In the genomic region with DNA sequence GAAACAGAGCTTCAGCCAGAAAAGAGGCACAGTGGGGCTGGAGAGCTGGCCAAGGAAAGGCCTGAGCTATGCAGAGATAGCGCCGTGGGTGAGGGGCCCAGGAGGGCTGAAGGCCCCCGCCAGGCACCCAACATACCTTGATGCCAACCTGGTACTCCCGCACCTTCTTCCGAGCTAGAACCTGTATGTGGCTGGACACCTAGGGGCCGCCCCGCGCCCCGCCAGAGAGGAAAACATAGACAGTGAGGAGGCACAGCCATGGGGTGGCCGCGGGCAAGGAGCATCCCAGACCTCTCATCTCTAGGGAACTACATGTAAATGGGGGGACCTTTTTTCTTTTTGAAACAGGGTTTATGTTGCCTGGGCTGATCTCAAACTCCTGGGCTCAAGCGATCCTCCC, we compare ENCODE assay signal across 28 cellular contexts. TPM values are rescaled to one million over a fixed set of nuclear protein-coding genes. Genes with fewer than 3 reads are reported as not detected.
DNase-seq lines count a peak whose midpoint lies in the region; ATAC-seq and TF ChIP-seq lines count a peak whose summit lies in the region.
"Had no signal": no experiment of that assay in that cellular context is flagged by ENCODE, and none has a peak within 500 bp of the region (broad histone marks: within the 10 kb centered on the region; RNA-seq: fewer than 3 reads in every experiment).

No MANE protein-coding gene starts in this region.

- H3K27ac Mint-ChIP-seq in activated T-cell treated with anti-CD3 and anti-CD28 coated beads, Interleukin-2, amount 50 U/mL, for 24 hours, result peak overlapping the region; percentile 38
- H3K27ac Mint-ChIP-seq in WTC11 (peak overlapping the region; percentile 23; the same call in 1 of the 2 replicates), nephron progenitor cell (peak overlapping the region; percentile 71)
- H3K27ac Mint-ChIP-seq in activated CD4-positive, alpha-beta memory T cell treated with anti-CD3 and anti-CD28 coated beads, Interleukin-2, amount 10 ng/mL, durations not matched to agents 7 days and 5 days, result no peak overlapping the region
- H3K27ac Mint-ChIP-seq: B cell had no signal

- H3K4me3 ChIP-seq in stomach smooth muscle (ENCODE audit: low read length in 2 of 2), result no peak overlapping the region
- H3K4me3 ChIP-seq: K562, Peyer's patch, SJCRH30 had no signal

- no peak for DNase-seq in activated T-cell treated with anti-CD3 and anti-CD28 coated beads, Interleukin-2, amount 50 U/mL, for 24 hours
- DNase-seq in activated T-cell treated with anti-CD3 and anti-CD28 coated beads, Interleukin-2, amount 50 U/mL, for 1 hour, result no peak
- no peak for DNase-seq in WTC11 (ENCODE audit: low spot score)
- DNase-seq in nephron progenitor cell, result no peak
- no peak for DNase-seq in activated CD4-positive, alpha-beta memory T cell treated with anti-CD3 and anti-CD28 coated beads, Interleukin-2, amount 10 ng/mL, durations not matched to agents 7 days and 5 days
- DNase-seq in NCI-H2029 (lab: John Stamatoyannopoulos, UW), result no peak
- no peak for DNase-seq in NK-92 treated with Interleukin-12 subunit alpha and Interleukin-12 subunit beta, amount 100 ng/mL, for 24 hours (lab: John Stamatoyannopoulos, UW)
- DNase-seq: DMS 273 treated with DMSO at 0.1 percent for 48 hours, DMS79 treated with DMSO at 0.1 percent for 48 hours, H7, NCI-H1105 treated with DMSO at 0.1 percent for 48 hours, NCI-H146, NCI-H1930, NCI-H2227 treated with DMSO at 0.1 percent for 48 hours, NCI-H69, Peyer's patch, SJCRH30 had no signal

- H3K27me3 ChIP-seq in stomach smooth muscle (ENCODE audit: control insufficient read depth in 1 of 2, insufficient read depth in 2 of 2, low read length in 2 of 2), result no peaks in the 10 kb centered on the region
- H3K27me3 ChIP-seq: Peyer's patch, SJCRH30 had no signal

- H3K36me3 Mint-ChIP-seq in activated T-cell treated with anti-CD3 and anti-CD28 coated beads, Interleukin-2, amount 50 U/mL, for 24 hours (ENCODE audit: low read depth), result peaks cover 2% of the 10 kb centered on the region
- H3K36me3 Mint-ChIP-seq in WTC11, result peaks cover 21% of the 10 kb centered on the region
- H3K36me3 Mint-ChIP-seq in nephron progenitor cell (ENCODE audit: low read depth), result peaks cover 35% of the 10 kb centered on the region
- H3K36me3 Mint-ChIP-seq in activated CD4-positive, alpha-beta memory T cell treated with anti-CD3 and anti-CD28 coated beads, Interleukin-2, amount 10 ng/mL, durations not matched to agents 7 days and 5 days (ENCODE audit: low read depth), result no peaks in the 10 kb centered on the region
- H3K36me3 Mint-ChIP-seq: CD8-positive, alpha-beta memory T cell had no signal

- no peaks in the 10 kb centered on the region for H3K4me1 Mint-ChIP-seq in activated T-cell treated with anti-CD3 and anti-CD28 coated beads, Interleukin-2, amount 50 U/mL, for 24 hours (ENCODE audit: low read depth)
- H3K4me1 Mint-ChIP-seq in WTC11, result peaks cover 13% of the 10 kb centered on the region
- peaks cover 45% of the 10 kb centered on the region for H3K4me1 Mint-ChIP-seq in nephron progenitor cell
- peaks cover 1% of the 10 kb centered on the region for H3K4me1 Mint-ChIP-seq in activated CD4-positive, alpha-beta memory T cell treated with anti-CD3 and anti-CD28 coated beads, Interleukin-2, amount 10 ng/mL, durations not matched to agents 7 days and 5 days
- H3K4me1 Mint-ChIP-seq: B cell; CD8-positive, alpha-beta memory T cell had no signal

- H3K36me3 ChIP-seq in stomach smooth muscle (ENCODE audit: control insufficient read depth in 2 of 2, insufficient read depth in 2 of 2, low read length in 2 of 2), result peaks cover 48 to 57% of the 10 kb centered on the region in 2 donors
- H3K36me3 ChIP-seq: SJCRH30 had no signal

- no peaks in the 10 kb centered on the region for H3K9me3 ChIP-seq in stomach smooth muscle (ENCODE audit: control insufficient read depth in 2 of 2, low read length in 2 of 2)
- H3K9me3 ChIP-seq: Peyer's patch, SJCRH30 had no signal

- POLR2A ChIA-PET in WTC11 (lab: Charles Lee), result interaction anchor here (1.0 to 1.6 kb wide), 3 partner anchors 12 to 43 kb away, joined by 3 read pairs; partner anchors contain the start of gene RPL10A
- POLR2A ChIA-PET in activated CD4-positive, alpha-beta memory T cell treated with anti-CD3 and anti-CD28 coated beads, Interleukin-2, amount 10 ng/mL, durations not matched to agents 7 days and 5 days (lab: Charles Lee), result interaction anchor here (2.9 kb wide), 1 partner anchor 9 kb away, joined by 18 read pairs; no protein-coding TSS in a partner anchor

- no peaks in the 10 kb centered on the region for H3K9me3 Mint-ChIP-seq in activated T-cell treated with anti-CD3 and anti-CD28 coated beads, Interleukin-2, amount 50 U/mL, for 24 hours
- H3K9me3 Mint-ChIP-seq in WTC11 (no peaks in the 10 kb centered on the region), nephron progenitor cell (no peaks in the 10 kb centered on the region)
- no peaks in the 10 kb centered on the region for H3K9me3 Mint-ChIP-seq in activated CD4-positive, alpha-beta memory T cell treated with anti-CD3 and anti-CD28 coated beads, Interleukin-2, amount 10 ng/mL, durations not matched to agents 7 days and 5 days
- H3K9me3 Mint-ChIP-seq: CD14-positive monocyte; CD8-positive, alpha-beta memory T cell had no signal

- H3K27me3 Mint-ChIP-seq in activated T-cell treated with anti-CD3 and anti-CD28 coated beads, Interleukin-2, amount 50 U/mL, for 24 hours, result no peaks in the 10 kb centered on the region
- H3K27me3 Mint-ChIP-seq in WTC11 (ENCODE audit: low read depth) (no peaks in the 10 kb centered on the region), nephron progenitor cell (ENCODE audit: low read depth, poor library complexity) (no peaks in the 10 kb centered on the region)
- H3K27me3 Mint-ChIP-seq in activated CD4-positive, alpha-beta memory T cell treated with anti-CD3 and anti-CD28 coated beads, Interleukin-2, amount 10 ng/mL, durations not matched to agents 7 days and 5 days, result peaks cover 9% of the 10 kb centered on the region
- H3K27me3 Mint-ChIP-seq: B cell; CD8-positive, alpha-beta memory T cell had no signal

- H3K4me1 ChIP-seq in stomach smooth muscle (ENCODE audit: control insufficient read depth, insufficient read depth, low read length), result peaks cover 35% of the 10 kb centered on the region

- TF ChIP-seq CTCF in WTC11 (IDR thresholded peaks at IDR 0.05) (no peak), nephron progenitor cell (IDR thresholded peaks at IDR 0.05) (no peak)

- peak overlapping the region; percentile 100 for H3K27ac ChIP-seq in stomach smooth muscle (ENCODE audit: low read length)
- H3K27ac ChIP-seq: 22Rv1, Peyer's patch, SJCRH30 had no signal

- no peak overlapping the region for H3K4me3 Mint-ChIP-seq in activated T-cell treated with anti-CD3 and anti-CD28 coated beads, Interleukin-2, amount 50 U/mL, for 24 hours
- H3K4me3 Mint-ChIP-seq in WTC11 (no peak overlapping the region), nephron progenitor cell (no peak overlapping the region)
- H3K4me3 Mint-ChIP-seq in activated CD4-positive, alpha-beta memory T cell treated with anti-CD3 and anti-CD28 coated beads, Interleukin-2, amount 10 ng/mL, durations not matched to agents 7 days and 5 days, result no peak overlapping the region
- H3K4me3 Mint-ChIP-seq: B cell; CD14-positive monocyte; CD8-positive, alpha-beta memory T cell had no signal

- CTCF ChIA-PET in WTC11 (lab: Charles Lee), result interaction anchor here (1.1 to 1.3 kb wide), 3 partner anchors 9 to 65 kb away, joined by 3 to 4 read pairs (median 3); no protein-coding TSS in a partner anchor
- CTCF ChIA-PET in activated CD4-positive, alpha-beta memory T cell treated with anti-CD3 and anti-CD28 coated beads, Interleukin-2, amount 10 ng/mL, durations not matched to agents 7 days and 5 days (lab: Charles Lee), result interaction anchor here (0.9 to 1.0 kb wide), 3 partner anchors 43 to 256 kb away, joined by 3 to 4 read pairs (median 3); partner anchors contain the start of gene ARMC12

- no peak for ATAC-seq in WTC11
- ATAC-seq: K562, SK-N-SH treated with all-trans-retinoic acid at 6 μM for 48 hours had no signal

- no peak overlapping the region for H3K9ac ChIP-seq in stomach smooth muscle (ENCODE audit: low read length in 2 of 2)

TF ChIP-seq in WTC11, 78 proteins besides CTCF, POLR2A, EP300 and RAD21 (continues in another document):
- no peak for TF ChIP-seq E2F1 (CRISPR knock-in tag; IDR thresholded peaks at IDR 0.05)
- TF ChIP-seq HMGXB4 (CRISPR knock-in tag; IDR thresholded peaks at IDR 0.05), result no peak
- TF ChIP-seq ZNF416 (CRISPR knock-in tag; IDR thresholded peaks at IDR 0.05), result no peak

RNA-seq across cellular contexts. Expression of gene RPL10A, which starts 12.0 kb away (rescaled TPM):
- total RNA-seq in WTC11 (2021), result 1,829 to 2,044 TPM (median 2,031 TPM) in 3 replicates
- 1,000 to 10,000 TPM; 1,239 to 1,245 TPM for total RNA-seq in activated CD4-positive, alpha-beta memory T cell treated with anti-CD3 and anti-CD28 coated beads, Interleukin-2, amount 10 ng/mL, durations not matched to agents 7 days and 5 days

RNA-seq across cellular contexts. Expression of gene TEAD3, which starts 16.7 kb away (rescaled TPM):
- total RNA-seq in WTC11 (2021), result 32.0 to 34.3 TPM (median 33.9 TPM) in 3 replicates
- total RNA-seq in activated CD4-positive, alpha-beta memory T cell treated with anti-CD3 and anti-CD28 coated beads, Interleukin-2, amount 10 ng/mL, durations not matched to agents 7 days and 5 days, result under 1 TPM; 0.13 to 0.23 TPM
- total RNA-seq: OCI-LY7 had no signal

RNA-seq across cellular contexts. Expression of gene FANCE, which starts 28.0 kb away (rescaled TPM):
- total RNA-seq in WTC11 (2021), result 15.7 to 22.3 TPM (median 17.6 TPM) in 3 replicates
- 10 to 100 TPM; 10.3 to 10.4 TPM for total RNA-seq in activated CD4-positive, alpha-beta memory T cell treated with anti-CD3 and anti-CD28 coated beads, Interleukin-2, amount 10 ng/mL, durations not matched to agents 7 days and 5 days

RNA-seq across cellular contexts. Expression of gene TULP1, which starts 32.5 kb away (rescaled TPM):
- total RNA-seq in WTC11 (2021), result 2.9 to 4.3 TPM (median 3.4 TPM) in 3 replicates
- total RNA-seq in activated CD4-positive, alpha-beta memory T cell treated with anti-CD3 and anti-CD28 coated beads, Interleukin-2, amount 10 ng/mL, durations not matched to agents 7 days and 5 days, result not detected
- total RNA-seq: B cell; CD8-positive, alpha-beta memory T cell; LHCN-M2; MCF 10A; NCI-H460; OCI-LY7; Peyer's patch; SJCRH30 had no signal

Comparison
In these comparisons a context has a peak if more than half of its experiments do, and no peak if none do; other contexts are left out.
1. RNA of gene TEAD3, which starts 16.7 kb away (total RNA-seq): 32.0 to 34.3 TPM in WTC11; 0.13 to 0.23 TPM in activated CD4-positive, alpha-beta memory T cell treated with anti-CD3 and anti-CD28 coated beads, Interleukin-2, amount 10 ng/mL, durations not matched to agents 7 days and 5 days; every median in the first group is over 10 times any median in the second.